ENCODE assay signal across 8 cellular contexts in genomic region chr7:2100278-2101205, GRCh38.
DNase-seq lines count a peak whose midpoint lies in the region; ATAC-seq and TF ChIP-seq lines count a peak whose summit lies in the region.

No MANE protein-coding gene starts in this region.

- H3K4me1 ChIP-seq in PC-9 (replicated peaks; ENCODE audit: insufficient read depth), result no peaks in the 10 kb centered on the region

- ATAC-seq in GM21723 (IDR thresholded peaks at IDR 0.05; ENCODE audit: unreplicated experiment) (peak; percentile 73), GM18870 (IDR thresholded peaks at IDR 0.05; ENCODE audit: unreplicated experiment) (no peak)

- H3K4me1 Mint-ChIP-seq in nephron, result peaks cover 70% of the 10 kb centered on the region

- no peaks in the 10 kb centered on the region for H3K27me3 Mint-ChIP-seq in nephron (ENCODE audit: low read depth)

- no peak overlapping the region for H3K27ac ChIP-seq in PC-9

- H3K4me3 Mint-ChIP-seq in nephron, result no peak overlapping the region

- no peaks in the 10 kb centered on the region for H3K9me2 ChIP-seq in PC-9 (ENCODE audit: insufficient read depth)

- H3K4me2 ChIP-seq in PC-9, result no peak overlapping the region

- no peak overlapping the region for H2AFZ ChIP-seq in PC-9

- peak overlapping the region; percentile 39 to 62 (median 60) for H3K27ac Mint-ChIP-seq in nephron

- intact Hi-C loops in PC-9 (cut with micrococcal nuclease; ENCODE audit: unreplicated experiment), result no loop called here

- peaks cover 3% of the 10 kb centered on the region; the same call in 1 of the 2 replicates for H4K20me1 ChIP-seq in PC-9 (ENCODE audit: insufficient read depth)

- CTCF ChIA-PET in PC-9 (lab: Charles Lee), result no interaction called here

- no peaks in the 10 kb centered on the region for H3F3A ChIP-seq in PC-9 (ENCODE audit: insufficient read depth, low read depth)

- H3K9me3 Mint-ChIP-seq in nephron, result no peaks in the 10 kb centered on the region

- no TSS peak for BruUV-seq in PC-9 (replicated peaks; lab: Mats Ljungman, UMichigan)

- H3K4me3 ChIP-seq in PC-9, result no peak overlapping the region

- TF ChIP-seq CTCF in nephron (IDR thresholded peaks at IDR 0.05; ENCODE audit: unreplicated experiment in 3 of 3) (no peak), PC-9 (conservative IDR thresholded peaks at IDR 0.05) (no peak)

- no peaks in the 10 kb centered on the region for H3K27me3 ChIP-seq in PC-9 (ENCODE audit: insufficient read depth, low read depth)

- POLR2A ChIA-PET in PC-9 (lab: Charles Lee; ENCODE audit: unreplicated experiment), result no interaction called here

- no peaks in the 10 kb centered on the region for H3K36me3 Mint-ChIP-seq in nephron (ENCODE audit: low read depth)

- peak; percentile 54 to 86 (median 71) for DNase-seq in NCI-H1417 (lab: John Stamatoyannopoulos, UW)
- no peak for DNase-seq in NCI-H1417 treated with DMSO at 0.1 percent for 48 hours (lab: John Stamatoyannopoulos, UW)
- DNase-seq in SHP77 (lab: John Stamatoyannopoulos, UW), result peak; percentile 72 to 85
- no peak for DNase-seq in PC-9
- DNase-seq in NCI-H82 (lab: John Stamatoyannopoulos, UW), result no peak

- no peaks in the 10 kb centered on the region for H3K79me2 ChIP-seq in PC-9 (ENCODE audit: low read depth)

- H3K9me3 ChIP-seq in PC-9 (ENCODE audit: insufficient read depth, low read depth), result no peaks in the 10 kb centered on the region

- H3K36me3 ChIP-seq in PC-9 (ENCODE audit: low read depth), result no peaks in the 10 kb centered on the region

Comparison
In these comparisons a context has a peak if more than half of its experiments do, and no peak if none do; other contexts are left out.
1. DNase-seq: peak in NCI-H1417 (3 of 3) and SHP77 (2 of 2); none in NCI-H1417 treated with DMSO at 0.1 percent for 48 hours (single experiment), PC-9 (0 of 2) and NCI-H82 (single experiment).